In the genomic region with DNA sequence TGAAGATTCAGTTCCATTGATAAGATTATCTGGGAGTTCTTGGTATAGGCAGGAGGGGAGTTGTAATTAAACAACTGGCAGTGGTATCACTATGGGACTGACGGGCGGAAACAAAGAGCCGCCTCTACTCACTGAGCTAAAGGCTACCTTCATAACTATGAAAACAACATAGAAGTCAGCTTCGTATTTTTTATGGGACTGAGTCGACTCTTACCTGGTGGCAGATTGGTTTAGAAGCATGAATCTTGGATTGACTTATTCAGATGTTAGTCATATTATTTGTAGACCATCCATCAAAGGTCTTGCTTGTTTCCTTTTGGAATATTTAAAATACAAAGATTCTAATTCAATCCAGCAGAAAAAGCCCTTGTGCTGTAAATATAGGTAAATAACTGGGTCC, we compare ENCODE assay signal across 32 cellular contexts. TPM values are rescaled to one million over a fixed set of nuclear protein-coding genes. Genes with fewer than 3 reads are reported as not detected.
"Had no signal": no experiment of that assay in that cellular context is flagged by ENCODE, and none has a peak within 500 bp of the region (broad histone marks: within the 10 kb centered on the region; RNA-seq: fewer than 3 reads in every experiment).

No MANE protein-coding gene starts in this region.

- H3K9me3 Mint-ChIP-seq: natural killer cell; neural crest cell; stimulated activated naive CD8-positive, alpha-beta T cell treated with anti-CD3 and anti-CD28 coated beads, Interleukin-15, amount 100 ng/mL, for 72 hours had no signal

- H3K36me3 ChIP-seq: pancreas, transverse colon, uterus had no signal

- H3K4me1 Mint-ChIP-seq: natural killer cell; neural crest cell; stimulated activated naive CD8-positive, alpha-beta T cell treated with anti-CD3 and anti-CD28 coated beads, Interleukin-15, amount 100 ng/mL, for 72 hours had no signal

- H3K4me1 ChIP-seq: esophagus muscularis mucosa, foreskin keratinocyte, gastroesophageal sphincter, heart left ventricle, left lung, pancreas, suprapubic skin, transverse colon, upper lobe of right lung, uterus had no signal

- H3K27ac ChIP-seq: esophagus muscularis mucosa, foreskin keratinocyte, gastroesophageal sphincter, heart left ventricle, hepatocyte, left lung, neutrophil, pancreas, suprapubic skin, transverse colon, upper lobe of right lung, uterus had no signal

- ATAC-seq: foreskin keratinocyte; gastroesophageal sphincter; heart left ventricle; left lung; natural killer cell; pancreas; sciatic nerve; stimulated activated naive CD8-positive, alpha-beta T cell treated with anti-CD3 and anti-CD28 coated beads, Interleukin-15, amount 100 ng/mL, for 72 hours; upper lobe of right lung had no signal

- H3K79me2 ChIP-seq: hepatocyte had no signal

- FAIRE-seq: colon, endothelial cell of umbilical vein, kidney, pancreas had no signal

- H3K27ac Mint-ChIP-seq: natural killer cell; progenitor cell of endocrine pancreas; stimulated activated naive CD8-positive, alpha-beta T cell treated with anti-CD3 and anti-CD28 coated beads, Interleukin-15, amount 100 ng/mL, for 72 hours had no signal

- H3K27me3 Mint-ChIP-seq: progenitor cell of endocrine pancreas; stimulated activated naive CD8-positive, alpha-beta T cell treated with anti-CD3 and anti-CD28 coated beads, Interleukin-15, amount 100 ng/mL, for 72 hours had no signal

- H3K4me3 ChIP-seq: esophagus muscularis mucosa, gastroesophageal sphincter, heart left ventricle, hepatocyte, left lung, pancreas, smooth muscle cell, suprapubic skin, transverse colon, upper lobe of right lung, uterus had no signal

- H3K9me3 ChIP-seq: esophagus muscularis mucosa, gastroesophageal sphincter, heart left ventricle, left lung, neutrophil, pancreas, suprapubic skin, transverse colon, upper lobe of right lung, uterus had no signal

- H3K4me3 Mint-ChIP-seq: natural killer cell; neural crest cell; stimulated activated naive CD8-positive, alpha-beta T cell treated with anti-CD3 and anti-CD28 coated beads, Interleukin-15, amount 100 ng/mL, for 72 hours had no signal

- H3K4me2 ChIP-seq: hepatocyte, smooth muscle cell had no signal

- DNase-seq: effector CD8-positive, alpha-beta T cell; foreskin keratinocyte; heart left ventricle; kidney; left lung; mesendoderm; natural killer cell; pancreas; stimulated activated CD4-positive, alpha-beta T cell treated with anti-CD3 and anti-CD28 coated beads, Interleukin-12 subunit alpha, Interleukin-12 subunit beta, amount 100 ng/mL, for 4 hours; stimulated activated CD4-positive, alpha-beta T cell treated with anti-CD3 and anti-CD28 coated beads, Interleukin-1b, Interleukin-23, amount 100 ng/mL, for 48 hours; stimulated activated CD4-positive, alpha-beta T cell treated with anti-CD3 and anti-CD28 coated beads, Interleukin-4, amount 100 ng/mL, for 1 hour; stimulated activated CD8-positive, alpha-beta memory T cell treated with anti-CD3 and anti-CD28 coated beads, Interleukin-4, amount 100 ng/mL, for 48 hours; stimulated activated naive CD4-positive, alpha-beta T cell; stimulated activated naive CD8-positive, alpha-beta T cell treated with anti-CD3 and anti-CD28 coated beads, Interleukin-15, amount 100 ng/mL, for 72 hours; transverse colon; upper lobe of right lung; uterus had no signal

- H3K36me3 Mint-ChIP-seq: natural killer cell had no signal

- H2AFZ ChIP-seq: hepatocyte had no signal

- H3K27me3 ChIP-seq: esophagus muscularis mucosa, foreskin keratinocyte, gastroesophageal sphincter, heart left ventricle, hepatocyte, left lung, neutrophil, pancreas, suprapubic skin, transverse colon, upper lobe of right lung, uterus had no signal

RNA-seq across cellular contexts. Expression of a gene that starts 6.3 kb away (rescaled TPM):
- total RNA-seq: endothelial cell of umbilical vein, epithelial cell of proximal tubule, gastroesophageal sphincter, lower leg skin, lung microvascular endothelial cell, myocyte, smooth muscle cell, upper lobe of right lung had no signal
